16 cellular contexts compared by ENCODE assay signal in the genomic region with DNA sequence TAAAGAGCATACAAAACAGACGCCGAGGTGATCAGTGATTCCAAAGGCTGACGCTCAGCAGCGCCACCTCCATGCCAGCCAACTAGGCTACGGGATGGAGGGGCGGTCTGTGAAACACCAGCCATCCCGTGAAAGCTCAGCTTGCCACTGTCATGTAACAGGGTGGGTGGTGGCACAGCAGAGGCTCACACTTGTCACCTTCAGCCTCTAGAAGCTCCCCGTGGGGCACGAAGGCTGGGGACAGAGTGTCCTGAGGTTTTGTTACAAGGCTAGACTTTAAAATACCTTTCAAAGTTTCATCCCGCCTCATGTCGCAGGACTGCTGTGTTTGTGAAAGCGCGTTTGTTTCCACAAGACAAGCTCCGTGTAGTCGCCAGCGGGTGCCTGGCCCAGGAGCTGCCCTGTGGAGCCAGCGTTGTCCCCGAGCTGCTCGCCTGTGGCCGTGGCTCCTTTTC. TPM values are rescaled to one million over a fixed set of nuclear protein-coding genes. Genes with fewer than 3 reads are reported as not detected.
DNase-seq lines count a peak whose midpoint lies in the region; ATAC-seq and TF ChIP-seq lines count a peak whose summit lies in the region.
"Had no signal": no experiment of that assay in that cellular context is flagged by ENCODE, and none has a peak within 500 bp of the region (broad histone marks: within the 10 kb centered on the region; RNA-seq: fewer than 3 reads in every experiment).

No MANE protein-coding gene starts in this region.

- H3K4me1 Mint-ChIP-seq in HFFc6 (ENCODE audit: low read depth) (peaks cover 10% of the 10 kb centered on the region), brain (peaks cover 30% of the 10 kb centered on the region)
- no peaks in the 10 kb centered on the region for H3K4me1 Mint-ChIP-seq in activated CD8-positive, alpha-beta T cell treated with anti-CD3 and anti-CD28 coated beads, Interleukin-2, amount 10 ng/mL, durations not matched to agents 7 days and 5 days (ENCODE audit: low read depth)

- POLR2A ChIA-PET in activated CD8-positive, alpha-beta T cell treated with anti-CD3 and anti-CD28 coated beads, Interleukin-2, amount 10 ng/mL, durations not matched to agents 7 days and 5 days (lab: Charles Lee) = interaction anchor here (0.6 to 0.9 kb wide), 2 partner anchors 15 to 32 kb away, joined by 3 read pairs; no protein-coding TSS in a partner anchor

- H3K27ac Mint-ChIP-seq in HFFc6 = no peak overlapping the region
- peak overlapping the region in 3 of 5 experiments; percentile 21 to 95 (median 81) for H3K27ac Mint-ChIP-seq in brain
- no peak overlapping the region for H3K27ac Mint-ChIP-seq in activated CD8-positive, alpha-beta T cell treated with anti-CD3 and anti-CD28 coated beads, Interleukin-2, amount 10 ng/mL, durations not matched to agents 7 days and 5 days

- TF ChIP-seq CTCF in HFFc6 (IDR thresholded peaks at IDR 0.05) = 0 out of 2 replicates have a peak, but pooled peaks have one; percentile 18
- no peak for TF ChIP-seq CTCF in brain (conservative IDR thresholded peaks at IDR 0.05)

- no peak for ATAC-seq in HG03139 (IDR thresholded peaks at IDR 0.05; ENCODE audit: unreplicated experiment)
- ATAC-seq in activated CD8-positive, alpha-beta T cell treated with anti-CD3 and anti-CD28 coated beads, Interleukin-2, amount 10 ng/mL, durations not matched to agents 7 days and 5 days = no peak

- H3K36me3 Mint-ChIP-seq in HFFc6 (ENCODE audit: low read depth) = peaks cover 10% of the 10 kb centered on the region; the same call in 1 of the 2 replicates
- H3K36me3 Mint-ChIP-seq in brain = peaks cover 7% of the 10 kb centered on the region
- peaks cover 36% of the 10 kb centered on the region for H3K36me3 Mint-ChIP-seq in activated CD8-positive, alpha-beta T cell treated with anti-CD3 and anti-CD28 coated beads, Interleukin-2, amount 10 ng/mL, durations not matched to agents 7 days and 5 days (ENCODE audit: low read depth)

- H3K27me3 Mint-ChIP-seq in HFFc6 (ENCODE audit: insufficient read depth) (peaks cover 7% of the 10 kb centered on the region), brain (peaks cover 3% of the 10 kb centered on the region)
- H3K27me3 Mint-ChIP-seq in activated CD8-positive, alpha-beta T cell treated with anti-CD3 and anti-CD28 coated beads, Interleukin-2, amount 10 ng/mL, durations not matched to agents 7 days and 5 days (ENCODE audit: low read depth) = no peaks in the 10 kb centered on the region

- H3K9me3 Mint-ChIP-seq in HFFc6 (no peaks in the 10 kb centered on the region), brain (no peaks in the 10 kb centered on the region)
- H3K9me3 Mint-ChIP-seq in activated CD8-positive, alpha-beta T cell treated with anti-CD3 and anti-CD28 coated beads, Interleukin-2, amount 10 ng/mL, durations not matched to agents 7 days and 5 days (ENCODE audit: insufficient read depth) = no peaks in the 10 kb centered on the region
- H3K9me3 Mint-ChIP-seq: neural crest cell had no signal

- H3K4me3 Mint-ChIP-seq in HFFc6 (no peak overlapping the region), brain (no peak overlapping the region)
- no peak overlapping the region for H3K4me3 Mint-ChIP-seq in activated CD8-positive, alpha-beta T cell treated with anti-CD3 and anti-CD28 coated beads, Interleukin-2, amount 10 ng/mL, durations not matched to agents 7 days and 5 days

- intact Hi-C loops in posterior vena cava (cut with DNase I) = loop anchor here in 1 of 2 donors (1.0 kb wide), 1 partner anchor 34 kb away; no protein-coding TSS in a partner anchor

- DNase-seq in DMS 273 (lab: John Stamatoyannopoulos, UW; ENCODE audit: unreplicated experiment) = peak; percentile 26
- DNase-seq in DMS 273 treated with DMSO at 0.1 percent for 48 hours (lab: John Stamatoyannopoulos, UW) = no peak
- no peak for DNase-seq in HFFc6
- peak; percentile 50 for DNase-seq in posterior vena cava (ENCODE audit: low spot score)
- no peak for DNase-seq in NCI-H748 (lab: John Stamatoyannopoulos, UW; ENCODE audit: unreplicated experiment)
- no peak for DNase-seq in activated CD8-positive, alpha-beta T cell treated with anti-CD3 and anti-CD28 coated beads, Interleukin-2, amount 10 ng/mL, durations not matched to agents 7 days and 5 days
- DNase-seq: 8988T; activated effector memory CD4-positive, alpha-beta T cell treated with Interleukin-2 at 50 U/mL for 16 hours; DMS79 treated with DMSO at 0.1 percent for 48 hours; kidney glomerular epithelial cell; NCI-H1930; NCI-H446 treated with DMSO at 0.1 percent for 48 hours; testis had no signal

- CTCF ChIA-PET in activated CD8-positive, alpha-beta T cell treated with anti-CD3 and anti-CD28 coated beads, Interleukin-2, amount 10 ng/mL, durations not matched to agents 7 days and 5 days (lab: Charles Lee) = no interaction called here

RNA-seq across cellular contexts. Expression of a gene that starts 20.7 kb away (rescaled TPM):
- total RNA-seq in HFFc6 (2021; fragmentation: NEBNext Ultra II Directional; extraction: Animal tissue kit (Norgen Biotek cat#: 25700)) = 10 to 100 TPM in 5 of 6 experiments, 1 to 10 TPM in 1; 7.3 to 15.7 (median 13.4) TPM
- polyA plus RNA-seq in brain (ENCODE audit: insufficient read depth, low read depth, low replicate concordance) = 17.5 TPM
- total RNA-seq in posterior vena cava = 1 to 10 TPM; 4.0 to 4.9 TPM
- total RNA-seq in activated CD8-positive, alpha-beta T cell treated with anti-CD3 and anti-CD28 coated beads, Interleukin-2, amount 10 ng/mL, durations not matched to agents 7 days and 5 days = 10 to 100 TPM; 46.2 to 52.5 TPM

RNA-seq across cellular contexts. Expression of a gene that starts 21.0 kb away (rescaled TPM):
- total RNA-seq in HFFc6 (2021; fragmentation: NEBNext Ultra II Directional; extraction: Animal tissue kit (Norgen Biotek cat#: 25700)) = 10 to 100 TPM; 40.9 to 47.7 (median 42.1) TPM
- 47.5 TPM for polyA plus RNA-seq in brain (ENCODE audit: insufficient read depth, low read depth, low replicate concordance)
- 10 to 100 TPM; 57.2 to 59.5 TPM for total RNA-seq in posterior vena cava
- total RNA-seq in activated CD8-positive, alpha-beta T cell treated with anti-CD3 and anti-CD28 coated beads, Interleukin-2, amount 10 ng/mL, durations not matched to agents 7 days and 5 days = 10 to 100 TPM; 16.7 to 17.4 TPM

Comparison
In these comparisons a context has a peak if more than half of its experiments do, and no peak if none do; other contexts are left out.
1. DNase-seq: peak in DMS 273 (single experiment) and posterior vena cava (single experiment); none in DMS 273 treated with DMSO at 0.1 percent for 48 hours (single experiment), HFFc6 (single experiment), NCI-H748 (single experiment) and activated CD8-positive, alpha-beta T cell treated with anti-CD3 and anti-CD28 coated beads, Interleukin-2, amount 10 ng/mL, durations not matched to agents 7 days and 5 days (single experiment).
2. H3K27ac Mint-ChIP-seq: peak in brain (3 of 5); none in HFFc6 (single experiment) and activated CD8-positive, alpha-beta T cell treated with anti-CD3 and anti-CD28 coated beads, Interleukin-2, amount 10 ng/mL, durations not matched to agents 7 days and 5 days (single experiment).